ENCODE assay signal across 9 cellular contexts in genomic region chr9:75089369-75089766, GRCh38. TPM values are rescaled to one million over a fixed set of nuclear protein-coding genes. Genes with fewer than 3 reads are reported as not detected.
DNase-seq lines count a peak whose midpoint lies in the region; ATAC-seq and TF ChIP-seq lines count a peak whose summit lies in the region.
"Had no signal": no experiment of that assay in that cellular context is flagged by ENCODE, and none has a peak within 500 bp of the region (broad histone marks: within the 10 kb centered on the region; RNA-seq: fewer than 3 reads in every experiment).

No MANE protein-coding gene starts in this region.

- H3K4me1 ChIP-seq in BE2C (peaks cover 4% of the 10 kb centered on the region; the same call in 1 of the 2 replicates), MM.1S (ENCODE audit: low read length) (peaks cover 20% of the 10 kb centered on the region), duodenal mucosa (ENCODE audit: control insufficient read depth in 1 of 2, insufficient read depth in 2 of 2, low read length in 2 of 2) (peaks cover 36 to 50% of the 10 kb centered on the region in 2 donors)

- no peaks in the 10 kb centered on the region for H3K9me3 Mint-ChIP-seq in nephron

- H3K4me3 ChIP-seq in BE2C (ENCODE audit: low read depth, low read length) (peak overlapping the region; percentile 89), MM.1S (ENCODE audit: low read length) (peak overlapping the region; percentile 80), duodenal mucosa (ENCODE audit: low read depth in 1 of 2, low read length in 2 of 2) (peak overlapping the region; percentile 86 to 96)

- peaks cover 78% of the 10 kb centered on the region for H3K79me2 ChIP-seq in MM.1S (ENCODE audit: low read length)

- H3K27me3 ChIP-seq in BE2C (no peaks in the 10 kb centered on the region), MM.1S (replicated peaks; ENCODE audit: insufficient read depth, low read length) (no peaks in the 10 kb centered on the region), duodenal mucosa (ENCODE audit: control insufficient read depth in 1 of 2, insufficient read depth in 2 of 2, low read length in 2 of 2) (no peaks in the 10 kb centered on the region)

- H3K36me3 ChIP-seq in BE2C (no peaks in the 10 kb centered on the region), MM.1S (replicated peaks; ENCODE audit: insufficient read depth, low read length) (no peaks in the 10 kb centered on the region), duodenal mucosa (ENCODE audit: control insufficient read depth in 1 of 2, insufficient read depth in 2 of 2, low read length in 2 of 2) (no peaks in the 10 kb centered on the region)

- in situ Hi-C loops in GM13976 (cut with MboI; ENCODE audit: low sequenced_read_pairs, unreplicated experiment) = loop anchor here (10.0 kb wide), 1 partner anchor 135 kb away; the partner anchor contains the start of gene C9orf40

- H3K27me3 Mint-ChIP-seq in nephron (ENCODE audit: low read depth) = peaks cover 6% of the 10 kb centered on the region

- peak overlapping the region; percentile 51 to 63 (median 53) for H3K27ac Mint-ChIP-seq in nephron

- no peaks in the 10 kb centered on the region for H3K9me3 ChIP-seq in BE2C
- H3K9me3 ChIP-seq in MM.1S (replicated peaks; ENCODE audit: insufficient read depth, low read length) = no peaks in the 10 kb centered on the region
- H3K9me3 ChIP-seq in duodenal mucosa (ENCODE audit: control insufficient read depth in 1 of 2, low read length in 2 of 2) = no peaks in the 10 kb centered on the region

- TF ChIP-seq CTCF in BE2C (IDR thresholded peaks at IDR 0.05; ENCODE audit: low read depth, low read length) (no peak), MM.1S (IDR thresholded peaks at IDR 0.05; ENCODE audit: low read length) (no peak), nephron (IDR thresholded peaks at IDR 0.05; ENCODE audit: unreplicated experiment in 3 of 3) (no peak), GM13976 (IDR thresholded peaks at IDR 0.05; ENCODE audit: borderline replicate concordance, control extremely low read depth, extremely low read depth, insufficient read depth, missing control alignments) (no peak)

- no peaks in the 10 kb centered on the region for H3K9me2 ChIP-seq in MM.1S (replicated peaks; ENCODE audit: insufficient read depth, low read length)

- DNase-seq in BE2C = no peak
- DNase-seq in MM.1S = no peak
- DNase-seq in NCI-H774 (lab: John Stamatoyannopoulos, UW) = no peak
- DNase-seq in GM19240 (ENCODE audit: insufficient read length, low spot score) = no peak
- no peak for DNase-seq in GM13976 (ENCODE audit: low spot score)
- DNase-seq: occipital lobe had no signal

- H3F3A ChIP-seq in MM.1S (ENCODE audit: insufficient read depth, low read length) = peaks cover 27% of the 10 kb centered on the region

- H3K27ac ChIP-seq in MM.1S (ENCODE audit: low read length) (peak overlapping the region; percentile 82; the same call in 1 of the 2 replicates), duodenal mucosa (ENCODE audit: low read depth, low read length) (peak overlapping the region; percentile 94)

- H2AFZ ChIP-seq in MM.1S (ENCODE audit: low read length) = peak overlapping the region; percentile 68

- peak overlapping the region; percentile 90 for H3K4me2 ChIP-seq in MM.1S (ENCODE audit: low read depth, low read length)

- H3K4me3 Mint-ChIP-seq in nephron = peak overlapping the region; percentile 92 to 98 (median 97)

- peaks cover 22% of the 10 kb centered on the region for H3K4me1 Mint-ChIP-seq in nephron

- no peak for ATAC-seq in GM19324 (IDR thresholded peaks at IDR 0.05; ENCODE audit: low FRiP score, unreplicated experiment)

- H4K20me1 ChIP-seq in MM.1S (ENCODE audit: insufficient read depth, low read length) = no peaks in the 10 kb centered on the region

- no peaks in the 10 kb centered on the region for H3K36me3 Mint-ChIP-seq in nephron (ENCODE audit: low read depth)

- H3K9ac ChIP-seq in MM.1S (ENCODE audit: low read length) (peak overlapping the region; percentile 83), duodenal mucosa (ENCODE audit: low read depth in 1 of 2, low read length in 2 of 2) (peak overlapping the region; percentile 65 to 87)

RNA-seq across cellular contexts. Expression of gene OSTF1, which starts 1.1 kb away (rescaled TPM):
- 2.0 TPM for polyA plus RNA-seq in BE2C (2012; ENCODE audit: insufficient read depth, insufficient read length, low read depth)

RNA-seq across cellular contexts. Expression of gene NMRK1, which starts 1.4 kb away (rescaled TPM):
- 0.99 TPM for polyA plus RNA-seq in BE2C (2012; ENCODE audit: insufficient read depth, insufficient read length, low read depth)
